ENCODE assay signal across 11 cellular contexts in genomic region chr1:172450524-172450885, GRCh38. TPM values are rescaled to one million over a fixed set of nuclear protein-coding genes. Genes with fewer than 3 reads are reported as not detected.
A peak's percentile ranks its signal among the peaks of the same experiment; 100 is the strongest.
DNase-seq lines count a peak whose midpoint lies in the region; ATAC-seq, FAIRE-seq and TF ChIP-seq lines count a peak whose summit lies in the region.
"Had no signal": no experiment of that assay in that cellular context is flagged by ENCODE, and none has a peak within 500 bp of the region (broad histone marks: within the 10 kb centered on the region; RNA-seq: fewer than 3 reads in every experiment).

No MANE protein-coding gene starts in this region.

- peak overlapping the region; percentile 22 to 35 for H3K9ac ChIP-seq in duodenal mucosa (ENCODE audit: low read depth in 1 of 2, low read length in 2 of 2)

- H3K9me3 ChIP-seq in duodenal mucosa (ENCODE audit: control insufficient read depth in 1 of 2, low read length in 2 of 2) (no peaks in the 10 kb centered on the region), pancreas (no peaks in the 10 kb centered on the region)

- DNase-seq in NCI-H2107 treated with DMSO at 0.1 percent for 48 hours (lab: John Stamatoyannopoulos, UW; ENCODE audit: unreplicated experiment) (peak; percentile 54), NCI-H2107 (lab: John Stamatoyannopoulos, UW) (no peak), NCI-H69 (lab: John Stamatoyannopoulos, UW) (peak; percentile 72), pancreas (peak in 5 of 6 donors; percentile 38 to 66 (median 56)), GM10266 (ENCODE audit: extremely low spot score) (no peak), posterior vena cava (ENCODE audit: low spot score) (no peak)

- H3K27ac ChIP-seq in duodenal mucosa (ENCODE audit: low read depth, low read length) (peak overlapping the region; percentile 46), pancreas (peak overlapping the region; percentile 12 to 76 (median 64))
- H3K27ac ChIP-seq: brain microvascular endothelial cell had no signal

- intact Hi-C loops in pancreas (cut with DNase I) = loop anchor here in 1 of 3 donors (5.0 kb wide), 1 partner anchor 267 kb away; no protein-coding TSS in a partner anchor
- intact Hi-C loops in posterior vena cava (cut with DNase I) = loop anchor here in 1 of 2 donors (10.0 kb wide), 1 partner anchor 274 kb away; no protein-coding TSS in a partner anchor

- TF ChIP-seq CTCF in pancreas (IDR thresholded peaks at IDR 0.05) (no peak), GM10266 (IDR thresholded peaks at IDR 0.05; ENCODE audit: control insufficient read depth, insufficient read depth, low read depth, missing control alignments) (no peak)

- peaks cover 25 to 34% of the 10 kb centered on the region in 2 donors for H3K4me1 ChIP-seq in duodenal mucosa (ENCODE audit: control insufficient read depth in 1 of 2, insufficient read depth in 2 of 2, low read length in 2 of 2)
- H3K4me1 ChIP-seq in pancreas = peaks cover 20 to 52% (median 21%) of the 10 kb centered on the region in 3 donors

- WGBS in pancreas, 2 donors = 14 to 19% methylated on average over 7 of the region's 7 CpGs

- peak; percentile 16 to 45 (median 33) for ATAC-seq in pancreas
- ATAC-seq in GM18870 (IDR thresholded peaks at IDR 0.05; ENCODE audit: unreplicated experiment) = no peak

- no peaks in the 10 kb centered on the region for H3K36me3 ChIP-seq in duodenal mucosa (ENCODE audit: control insufficient read depth in 1 of 2, insufficient read depth in 2 of 2, low read length in 2 of 2)
- H3K36me3 ChIP-seq in pancreas = no peaks in the 10 kb centered on the region
- H3K36me3 ChIP-seq: brain microvascular endothelial cell had no signal

- no peak for FAIRE-seq in pancreas (lab: Jason Lieb, UNC)

- H3K27me3 ChIP-seq in duodenal mucosa (ENCODE audit: control insufficient read depth in 1 of 2, insufficient read depth in 2 of 2, low read length in 2 of 2) (no peaks in the 10 kb centered on the region), pancreas (no peaks in the 10 kb centered on the region)
- H3K27me3 ChIP-seq: brain microvascular endothelial cell had no signal

- peak overlapping the region; percentile 51 to 56 for H3K4me3 ChIP-seq in duodenal mucosa (ENCODE audit: low read depth in 1 of 2, low read length in 2 of 2)
- H3K4me3 ChIP-seq in pancreas = no peak overlapping the region

RNA-seq across cellular contexts. Expression of gene PIGC, which starts 6.6 kb away (rescaled TPM):
- total RNA-seq in pancreas (10 to 100 TPM in 5 of 6 donors, 1 to 10 TPM in 1; 9.5 to 18.5 (median 12.7) TPM), posterior vena cava (10 to 100 TPM; 18.4 to 22.3 TPM)
- polyA plus RNA-seq in pancreas = 10 to 100 TPM; 13.8 to 17.9 TPM

RNA-seq across cellular contexts. Expression of gene C1orf105, which starts 30.0 kb away (rescaled TPM):
- total RNA-seq in pancreas (not detected), posterior vena cava (not detected)
- not detected for polyA plus RNA-seq in pancreas
- total RNA-seq: A673, MCF 10A had no signal

Comparison
In these comparisons a context has a peak if more than half of its experiments do, and no peak if none do; other contexts are left out.
1. DNase-seq: peak in NCI-H2107 treated with DMSO at 0.1 percent for 48 hours (single experiment), NCI-H69 (single experiment) and pancreas (5 of 6); none in NCI-H2107 (single experiment), GM10266 (single experiment) and posterior vena cava (single experiment).
2. H3K4me3 ChIP-seq: peak in duodenal mucosa (2 of 2); none in pancreas (0 of 4).